ENCODE assay signal across 8 cellular contexts in genomic region chr5:123549256-123549904, GRCh38. TPM values are rescaled to one million over a fixed set of nuclear protein-coding genes. Genes with fewer than 3 reads are reported as not detected.
A peak's percentile ranks its signal among the peaks of the same experiment; 100 is the strongest.
DNase-seq lines count a peak whose midpoint lies in the region; ATAC-seq and TF ChIP-seq lines count a peak whose summit lies in the region.

No MANE protein-coding gene starts in this region.

- H3K4me1 ChIP-seq in neural progenitor cell: no peaks in the 10 kb centered on the region
- no peaks in the 10 kb centered on the region for H3K4me1 ChIP-seq in adrenal gland (replicated peaks in 1 of 2)

- H3K27ac Mint-ChIP-seq in activated T-helper 1 cell treated with anti-CD3 and anti-CD28 coated beads, Interleukin-12 subunit alpha, Interleukin-12 subunit beta, Interleukin-2, Interleukin-4 antibody, amounts not matched to agents 30 ng/mL and 10 ng/mL and 1 ng/mL, durations not matched to agents 14 hours and 24 hours and 36 hours: peak overlapping the region; percentile 91
- no peak overlapping the region for H3K27ac Mint-ChIP-seq in neural progenitor cell

- H3K9me3 ChIP-seq in neural progenitor cell (ENCODE audit: low read depth): no peaks in the 10 kb centered on the region
- no peaks in the 10 kb centered on the region for H3K9me3 ChIP-seq in adrenal gland (replicated peaks in 1 of 3)

- peaks cover 38% of the 10 kb centered on the region for H3K4me1 Mint-ChIP-seq in activated T-helper 1 cell treated with anti-CD3 and anti-CD28 coated beads, Interleukin-12 subunit alpha, Interleukin-12 subunit beta, Interleukin-2, Interleukin-4 antibody, amounts not matched to agents 30 ng/mL and 10 ng/mL and 1 ng/mL, durations not matched to agents 14 hours and 24 hours and 36 hours (ENCODE audit: low read depth)
- peaks cover 11% of the 10 kb centered on the region for H3K4me1 Mint-ChIP-seq in neural progenitor cell

- no peak overlapping the region for H3K9ac ChIP-seq in neural progenitor cell

- no peaks in the 10 kb centered on the region for H3K36me3 ChIP-seq in neural progenitor cell
- H3K36me3 ChIP-seq in adrenal gland (replicated peaks in 1 of 2): no peaks in the 10 kb centered on the region

- no peak overlapping the region for H2AFZ ChIP-seq in neural progenitor cell (replicated peaks)

- no peaks in the 10 kb centered on the region for H3F3A ChIP-seq in neural progenitor cell (ENCODE audit: low read depth)

- DNase-seq in CD1c-positive myeloid dendritic cell (ENCODE audit: extremely low spot score): peak; percentile 18
- peak; percentile 70 for DNase-seq in activated T-helper 1 cell treated with anti-CD3 and anti-CD28 coated beads, Interleukin-12 subunit alpha, Interleukin-12 subunit beta, Interleukin-2, Interleukin-4 antibody, amounts not matched to agents 30 ng/mL and 10 ng/mL and 1 ng/mL, durations not matched to agents 14 hours and 24 hours and 36 hours (ENCODE audit: low spot score)
- peak; percentile 16 to 26 for DNase-seq in stimulated activated CD8-positive, alpha-beta memory T cell treated with anti-CD3 and anti-CD28 coated beads, Interleukin-4, amount 100 ng/mL, for 4 hours (ENCODE audit: low read depth in 2 of 2, low spot score in 1 of 2)
- no peak for DNase-seq in DMS79 treated with DMSO at 0.1 percent for 48 hours (lab: John Stamatoyannopoulos, UW)
- DNase-seq in neural progenitor cell (ENCODE audit: low spot score): no peak
- DNase-seq in adrenal gland: no peak

- H3K27me3 ChIP-seq in neural progenitor cell (no peaks in the 10 kb centered on the region), adrenal gland (no peaks in the 10 kb centered on the region)

- H3K4me3 ChIP-seq in neural progenitor cell (no peak overlapping the region), adrenal gland (no peak overlapping the region)

- TF ChIP-seq CTCF in neural progenitor cell (IDR thresholded peaks at IDR 0.05): no peak
- no peak for TF ChIP-seq CTCF in adrenal gland (IDR thresholded peaks at IDR 0.05)

- H3K4me2 ChIP-seq in neural progenitor cell: no peak overlapping the region

- no peaks in the 10 kb centered on the region for H4K20me1 ChIP-seq in neural progenitor cell (ENCODE audit: low read depth)

- H3K27ac ChIP-seq in neural progenitor cell: no peak overlapping the region
- no peak overlapping the region for H3K27ac ChIP-seq in adrenal gland

- 83 to 99% (median 85%) methylated on average over 3 of the region's 3 CpGs for WGBS in adrenal gland, 4 donors

- intact Hi-C loops in activated T-helper 1 cell treated with anti-CD3 and anti-CD28 coated beads, Interleukin-12 subunit alpha, Interleukin-12 subunit beta, Interleukin-2, Interleukin-4 antibody, amounts not matched to agents 30 ng/mL and 10 ng/mL and 1 ng/mL, durations not matched to agents 14 hours and 24 hours and 36 hours (cut with micrococcal nuclease): loop anchor here (1.0 kb wide), 4 partner anchors 37 to 178 kb away; partner anchors contain the start of genes CEP120 and CSNK1G3
- intact Hi-C loops in adrenal gland (cut with DNase I): no loop called here

- H3K4me3 Mint-ChIP-seq in activated T-helper 1 cell treated with anti-CD3 and anti-CD28 coated beads, Interleukin-12 subunit alpha, Interleukin-12 subunit beta, Interleukin-2, Interleukin-4 antibody, amounts not matched to agents 30 ng/mL and 10 ng/mL and 1 ng/mL, durations not matched to agents 14 hours and 24 hours and 36 hours: peak overlapping the region; percentile 1
- no peak overlapping the region for H3K4me3 Mint-ChIP-seq in neural progenitor cell

- H3K36me3 Mint-ChIP-seq in activated T-helper 1 cell treated with anti-CD3 and anti-CD28 coated beads, Interleukin-12 subunit alpha, Interleukin-12 subunit beta, Interleukin-2, Interleukin-4 antibody, amounts not matched to agents 30 ng/mL and 10 ng/mL and 1 ng/mL, durations not matched to agents 14 hours and 24 hours and 36 hours (ENCODE audit: low read depth): peaks cover 10% of the 10 kb centered on the region
- H3K36me3 Mint-ChIP-seq in neural progenitor cell: peaks cover 12% of the 10 kb centered on the region

- no peaks in the 10 kb centered on the region for H3K27me3 Mint-ChIP-seq in activated T-helper 1 cell treated with anti-CD3 and anti-CD28 coated beads, Interleukin-12 subunit alpha, Interleukin-12 subunit beta, Interleukin-2, Interleukin-4 antibody, amounts not matched to agents 30 ng/mL and 10 ng/mL and 1 ng/mL, durations not matched to agents 14 hours and 24 hours and 36 hours (ENCODE audit: insufficient read depth)
- H3K27me3 Mint-ChIP-seq in neural progenitor cell (ENCODE audit: insufficient read depth, low read depth): no peaks in the 10 kb centered on the region

- H3K9me3 Mint-ChIP-seq in activated T-helper 1 cell treated with anti-CD3 and anti-CD28 coated beads, Interleukin-12 subunit alpha, Interleukin-12 subunit beta, Interleukin-2, Interleukin-4 antibody, amounts not matched to agents 30 ng/mL and 10 ng/mL and 1 ng/mL, durations not matched to agents 14 hours and 24 hours and 36 hours: no peaks in the 10 kb centered on the region
- H3K9me3 Mint-ChIP-seq in neural progenitor cell: no peaks in the 10 kb centered on the region

- H3K79me2 ChIP-seq in neural progenitor cell (ENCODE audit: low read depth): peaks cover 73% of the 10 kb centered on the region

- no peak for TF ChIP-seq POLR2A in adrenal gland (IDR thresholded peaks at IDR 0.05)

- peak; percentile 99 for ATAC-seq in GM21367 (IDR thresholded peaks at IDR 0.05; ENCODE audit: unreplicated experiment)
- ATAC-seq in HG03571 (IDR thresholded peaks at IDR 0.05; ENCODE audit: unreplicated experiment): peak; percentile 99

RNA-seq across cellular contexts. Expression of gene CSNK1G3, which starts 37.4 kb away (rescaled TPM):
- 39.6 and 45.8 TPM in 2 replicates for total RNA-seq in activated T-helper 1 cell treated with anti-CD3 and anti-CD28 coated beads, Interleukin-12 subunit alpha, Interleukin-12 subunit beta, Interleukin-2, Interleukin-4 antibody, amounts not matched to agents 30 ng/mL and 10 ng/mL and 1 ng/mL, durations not matched to agents 14 hours and 24 hours and 36 hours
- total RNA-seq in neural progenitor cell (ENCODE audit: low replicate concordance): 86.1 and 96.7 TPM in 2 replicates
- 10 to 100 TPM; 24.5 to 34.0 (median 31.0) TPM for total RNA-seq in adrenal gland
- 10 to 100 TPM in 1 of 3 donors, 1 to 10 TPM in 2; 7.3 to 27.3 (median 9.5) TPM for polyA plus RNA-seq in adrenal gland

Comparison
In these comparisons a context has a peak if more than half of its experiments do, and no peak if none do; other contexts are left out.
1. DNase-seq: peak in CD1c-positive myeloid dendritic cell (single experiment), activated T-helper 1 cell treated with anti-CD3 and anti-CD28 coated beads, Interleukin-12 subunit alpha, Interleukin-12 subunit beta, Interleukin-2, Interleukin-4 antibody, amounts not matched to agents 30 ng/mL and 10 ng/mL and 1 ng/mL, durations not matched to agents 14 hours and 24 hours and 36 hours (single experiment) and stimulated activated CD8-positive, alpha-beta memory T cell treated with anti-CD3 and anti-CD28 coated beads, Interleukin-4, amount 100 ng/mL, for 4 hours (2 of 2); none in DMS79 treated with DMSO at 0.1 percent for 48 hours (single experiment), neural progenitor cell (single experiment) and adrenal gland (0 of 7).